16 cellular contexts compared by ENCODE assay signal in the genomic region with DNA sequence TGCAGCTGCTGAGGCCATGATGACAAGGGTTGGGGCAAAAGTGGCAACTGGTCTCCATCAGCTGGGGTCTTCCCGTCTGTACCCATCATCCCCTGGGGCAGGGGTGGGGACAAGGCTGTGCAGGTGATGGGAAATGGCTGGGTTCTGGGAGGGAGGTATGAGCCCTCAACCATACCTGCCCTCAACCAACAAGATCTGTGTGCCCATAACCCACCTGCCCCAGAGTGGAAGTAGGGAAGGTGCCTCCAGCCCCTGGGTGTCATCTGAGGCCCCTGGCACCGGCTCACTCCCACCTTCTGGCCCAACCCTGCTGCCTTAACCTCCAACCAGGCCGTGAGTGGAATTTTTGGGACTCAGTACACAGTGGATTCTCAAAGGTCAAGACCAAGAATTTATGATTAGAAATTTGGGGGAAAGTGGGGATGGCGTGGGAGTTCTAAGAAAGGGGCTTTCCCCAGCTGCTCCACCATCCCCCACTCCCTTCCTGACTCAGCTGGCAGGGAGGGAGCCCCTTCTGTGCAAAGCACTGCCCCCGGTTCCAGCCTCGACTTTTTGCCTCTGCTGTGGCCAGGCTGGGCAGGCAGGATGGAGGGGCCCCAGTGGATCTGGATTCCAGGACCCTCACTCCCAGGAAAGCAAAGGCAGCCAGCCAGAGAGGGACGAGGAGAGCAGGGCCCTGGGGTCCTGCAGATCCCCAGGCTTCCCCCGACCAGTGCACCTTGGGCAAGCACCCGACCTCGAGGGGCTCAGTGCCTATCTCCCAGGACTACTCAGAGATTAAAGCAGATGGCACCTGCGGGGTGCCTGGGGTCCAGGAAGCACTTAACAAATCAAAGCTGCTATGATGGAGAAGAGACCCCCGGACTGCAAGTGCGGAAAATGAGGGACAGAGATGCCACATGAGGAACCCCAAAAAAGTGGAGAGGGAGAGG. TPM values are rescaled to one million over a fixed set of nuclear protein-coding genes. Genes with fewer than 3 reads are reported as not detected.
A peak's percentile ranks its signal among the peaks of the same experiment; 100 is the strongest.
DNase-seq lines count a peak whose midpoint lies in the region; ATAC-seq, FAIRE-seq and TF ChIP-seq lines count a peak whose summit lies in the region.
"Had no signal": no experiment of that assay in that cellular context is flagged by ENCODE, and none has a peak within 500 bp of the region (broad histone marks: within the 10 kb centered on the region; RNA-seq: fewer than 3 reads in every experiment).

No MANE protein-coding gene starts in this region.

- no peak overlapping the region for H3K4me3 Mint-ChIP-seq in activated CD4-positive, alpha-beta T cell treated with anti-CD3 and anti-CD28 coated beads for 36 hours
- peak overlapping the region; percentile 35 for H3K4me3 Mint-ChIP-seq in natural killer cell
- H3K4me3 Mint-ChIP-seq: dendritic cell treated with granulocyte-macrophage colony-stimulating factor and Interleukin-4, amounts not matched to agents 40 ng/mL and 50 ng/mL, for 4 days; GM23338 had no signal

- peaks cover 75% of the 10 kb centered on the region for H3K4me1 Mint-ChIP-seq in activated CD4-positive, alpha-beta T cell treated with anti-CD3 and anti-CD28 coated beads for 36 hours
- H3K4me1 Mint-ChIP-seq in natural killer cell: peaks cover 41 to 59% of the 10 kb centered on the region in 2 donors

- H3K9me3 Mint-ChIP-seq in activated CD4-positive, alpha-beta T cell treated with anti-CD3 and anti-CD28 coated beads for 36 hours (ENCODE audit: low read depth): no peaks in the 10 kb centered on the region
- no peaks in the 10 kb centered on the region for H3K9me3 Mint-ChIP-seq in natural killer cell
- H3K9me3 Mint-ChIP-seq: dendritic cell treated with granulocyte-macrophage colony-stimulating factor and Interleukin-4, amounts not matched to agents 40 ng/mL and 50 ng/mL, for 4 days; GM23338 had no signal

- peak; percentile 47 for DNase-seq in activated CD4-positive, alpha-beta T cell treated with anti-CD3 and anti-CD28 coated beads for 36 hours
- DNase-seq in activated CD4-positive, alpha-beta T cell treated with anti-CD3 and anti-CD28 coated beads, Interleukin-2, amount 50 U/mL, for 1 hour: no peak
- DNase-seq in GM12892 (ENCODE audit: insufficient read length) (no peak), natural killer cell (no peak), NK-92 (lab: John Stamatoyannopoulos, UW; ENCODE audit: unreplicated experiment) (no peak), HPDE6-E6E7 (ENCODE audit: extremely low spot score) (no peak), Kasumi-1 (lab: John Stamatoyannopoulos, UW) (no peak)
- peak; percentile 37 for DNase-seq in activated naive CD4-positive, alpha-beta T cell treated with anti-CD3 and anti-CD28 coated beads, Interleukin-2, amount 50 U/mL, for 16 hours
- DNase-seq: hypothalamus, IMR-90, left colon, NCI-H524 had no signal

- peaks cover 56% of the 10 kb centered on the region for H3K36me3 Mint-ChIP-seq in activated CD4-positive, alpha-beta T cell treated with anti-CD3 and anti-CD28 coated beads for 36 hours (ENCODE audit: low read depth)
- H3K36me3 Mint-ChIP-seq in natural killer cell: no peaks in the 10 kb centered on the region

- POLR2A ChIA-PET in activated CD4-positive, alpha-beta T cell treated with anti-CD3 and anti-CD28 coated beads for 36 hours (lab: Charles Lee): no interaction called here

- H3K27me3 Mint-ChIP-seq in activated CD4-positive, alpha-beta T cell treated with anti-CD3 and anti-CD28 coated beads for 36 hours: no peaks in the 10 kb centered on the region
- H3K27me3 Mint-ChIP-seq in natural killer cell (ENCODE audit: low read depth in 2 of 2): no peaks in the 10 kb centered on the region

- TF ChIP-seq CTCF in natural killer cell (IDR thresholded peaks at IDR 0.05): no peak

- intact Hi-C loops in activated CD4-positive, alpha-beta T cell treated with anti-CD3 and anti-CD28 coated beads for 36 hours (cut with DNase I, micrococcal nuclease): no loop called here
- intact Hi-C loops in natural killer cell (cut with micrococcal nuclease): no loop called here

- no peak for ATAC-seq in activated CD4-positive, alpha-beta T cell treated with anti-CD3 and anti-CD28 coated beads for 36 hours
- ATAC-seq in natural killer cell: no peak
- ATAC-seq: GM23338, left colon had no signal

- H3K27ac Mint-ChIP-seq in activated CD4-positive, alpha-beta T cell treated with anti-CD3 and anti-CD28 coated beads for 36 hours: peak overlapping the region; percentile 90
- H3K27ac Mint-ChIP-seq in natural killer cell: peak overlapping the region in 1 of 2 donors; percentile 83
- H3K27ac Mint-ChIP-seq: dendritic cell treated with granulocyte-macrophage colony-stimulating factor and Interleukin-4, amounts not matched to agents 40 ng/mL and 50 ng/mL, for 4 days; GM23338 had no signal

- peak; percentile 70 for FAIRE-seq in GM12892 (lab: Jason Lieb, UNC)
- FAIRE-seq: G401.6, RCC 7860 had no signal

- CTCF ChIA-PET in activated CD4-positive, alpha-beta T cell treated with anti-CD3 and anti-CD28 coated beads for 36 hours (lab: Charles Lee): interaction anchor here (0.6 to 2.5 kb wide), 7 partner anchors 10 to 308 kb away, joined by 3 to 8 read pairs (median 3); no protein-coding TSS in a partner anchor

- TF ChIP-seq POLR2A in GM12892 (IDR thresholded peaks at IDR 0.05; ENCODE audit: low read depth, low read length): no peak

RNA-seq across cellular contexts. Expression of gene SPOCK2, which starts 12.9 kb away (rescaled TPM):
- total RNA-seq in activated CD4-positive, alpha-beta T cell treated with anti-CD3 and anti-CD28 coated beads for 36 hours: 100 to 1,000 TPM; 158 to 165 TPM
- polyA plus RNA-seq in GM12892 (2012; ENCODE audit: missing spikeins): 0.45 TPM
- 100 to 1,000 TPM; 258 to 329 (median 293) TPM for total RNA-seq in natural killer cell
- total RNA-seq: IMR-90 had no signal

Comparison
In these comparisons a context has a peak if more than half of its experiments do, and no peak if none do; other contexts are left out.
1. DNase-seq: peak in activated CD4-positive, alpha-beta T cell treated with anti-CD3 and anti-CD28 coated beads for 36 hours (single experiment) and activated naive CD4-positive, alpha-beta T cell treated with anti-CD3 and anti-CD28 coated beads, Interleukin-2, amount 50 U/mL, for 16 hours (single experiment); none in activated CD4-positive, alpha-beta T cell treated with anti-CD3 and anti-CD28 coated beads, Interleukin-2, amount 50 U/mL, for 1 hour (single experiment), GM12892 (single experiment), natural killer cell (single experiment), NK-92 (single experiment), HPDE6-E6E7 (single experiment) and Kasumi-1 (0 of 2).